In genomic region chr9:99113418-99114048, GRCh38 we compare ENCODE assay signal across 1 cellular context.
TF ChIP-seq lines count a peak whose summit lies in the region.

No MANE protein-coding gene starts in this region.

TF ChIP-seq in GM12878, 131 proteins besides CTCF, POLR2A, EP300 and RAD21:
- TF ChIP-seq BMI1 (IDR thresholded peaks at IDR 0.05; ENCODE audit: borderline replicate concordance), result no peak
- no peak for TF ChIP-seq BCL11A (IDR thresholded peaks at IDR 0.05; ENCODE audit: low read depth, low read length)
- TF ChIP-seq, protein P1, sequence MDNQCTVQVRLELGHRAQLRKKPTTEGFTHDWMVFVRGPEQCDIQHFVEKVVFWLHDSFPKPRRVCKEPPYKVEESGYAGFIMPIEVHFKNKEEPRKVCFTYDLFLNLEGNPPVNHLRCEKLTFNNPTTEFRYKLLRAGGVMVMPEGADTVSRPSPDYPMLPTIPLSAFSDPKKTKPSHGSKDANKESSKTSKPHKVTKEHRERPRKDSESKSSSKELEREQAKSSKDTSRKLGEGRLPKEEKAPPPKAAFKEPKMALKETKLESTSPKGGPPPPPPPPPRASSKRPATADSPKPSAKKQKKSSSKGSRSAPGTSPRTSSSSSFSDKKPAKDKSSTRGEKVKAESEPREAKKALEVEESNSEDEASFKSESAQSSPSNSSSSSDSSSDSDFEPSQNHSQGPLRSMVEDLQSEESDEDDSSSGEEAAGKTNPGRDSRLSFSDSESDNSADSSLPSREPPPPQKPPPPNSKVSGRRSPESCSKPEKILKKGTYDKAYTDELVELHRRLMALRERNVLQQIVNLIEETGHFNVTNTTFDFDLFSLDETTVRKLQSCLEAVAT (IDR thresholded peaks at IDR 0.05), result no peak
- no peak for TF ChIP-seq SP1 (IDR thresholded peaks at IDR 0.05; ENCODE audit: low read depth, low read length)
- TF ChIP-seq, protein P2, sequence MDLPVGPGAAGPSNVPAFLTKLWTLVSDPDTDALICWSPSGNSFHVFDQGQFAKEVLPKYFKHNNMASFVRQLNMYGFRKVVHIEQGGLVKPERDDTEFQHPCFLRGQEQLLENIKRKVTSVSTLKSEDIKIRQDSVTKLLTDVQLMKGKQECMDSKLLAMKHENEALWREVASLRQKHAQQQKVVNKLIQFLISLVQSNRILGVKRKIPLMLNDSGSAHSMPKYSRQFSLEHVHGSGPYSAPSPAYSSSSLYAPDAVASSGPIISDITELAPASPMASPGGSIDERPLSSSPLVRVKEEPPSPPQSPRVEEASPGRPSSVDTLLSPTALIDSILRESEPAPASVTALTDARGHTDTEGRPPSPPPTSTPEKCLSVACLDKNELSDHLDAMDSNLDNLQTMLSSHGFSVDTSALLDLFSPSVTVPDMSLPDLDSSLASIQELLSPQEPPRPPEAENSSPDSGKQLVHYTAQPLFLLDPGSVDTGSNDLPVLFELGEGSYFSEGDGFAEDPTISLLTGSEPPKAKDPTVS (IDR thresholded peaks at IDR 0.05; ENCODE audit: low read depth, low read length), result no peak
- TF ChIP-seq, protein P3, sequence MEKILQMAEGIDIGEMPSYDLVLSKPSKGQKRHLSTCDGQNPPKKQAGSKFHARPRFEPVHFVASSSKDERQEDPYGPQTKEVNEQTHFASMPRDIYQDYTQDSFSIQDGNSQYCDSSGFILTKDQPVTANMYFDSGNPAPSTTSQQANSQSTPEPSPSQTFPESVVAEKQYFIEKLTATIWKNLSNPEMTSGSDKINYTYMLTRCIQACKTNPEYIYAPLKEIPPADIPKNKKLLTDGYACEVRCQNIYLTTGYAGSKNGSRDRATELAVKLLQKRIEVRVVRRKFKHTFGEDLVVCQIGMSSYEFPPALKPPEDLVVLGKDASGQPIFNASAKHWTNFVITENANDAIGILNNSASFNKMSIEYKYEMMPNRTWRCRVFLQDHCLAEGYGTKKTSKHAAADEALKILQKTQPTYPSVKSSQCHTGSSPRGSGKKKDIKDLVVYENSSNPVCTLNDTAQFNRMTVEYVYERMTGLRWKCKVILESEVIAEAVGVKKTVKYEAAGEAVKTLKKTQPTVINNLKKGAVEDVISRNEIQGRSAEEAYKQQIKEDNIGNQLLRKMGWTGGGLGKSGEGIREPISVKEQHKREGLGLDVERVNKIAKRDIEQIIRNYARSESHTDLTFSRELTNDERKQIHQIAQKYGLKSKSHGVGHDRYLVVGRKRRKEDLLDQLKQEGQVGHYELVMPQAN (conservative IDR thresholded peaks at IDR 0.05), result no peak
- no peak for TF ChIP-seq FOXK2 (IDR thresholded peaks at IDR 0.05)
- TF ChIP-seq PAX8 (IDR thresholded peaks at IDR 0.05), result no peak
- no peak for TF ChIP-seq MEF2B (IDR thresholded peaks at IDR 0.05; ENCODE audit: partially characterized antibody, poor library complexity, severe bottlenecking)
- no peak for TF ChIP-seq POU2F2 (IDR thresholded peaks at IDR 0.05; ENCODE audit: borderline replicate concordance, low read depth, low read length)
- TF ChIP-seq TCF12 (IDR thresholded peaks at IDR 0.05; ENCODE audit: low read depth, low read length), result no peak
- TF ChIP-seq BCL3 (IDR thresholded peaks at IDR 0.05; ENCODE audit: borderline replicate concordance, insufficient read depth, low read depth, low read length, poor library complexity, severe bottlenecking), result no peak
- no peak for TF ChIP-seq SREBF1 (IDR thresholded peaks at IDR 0.05; ENCODE audit: low read length)
- no peak for TF ChIP-seq SMAD5 (IDR thresholded peaks at IDR 0.05; ENCODE audit: low read depth)
- TF ChIP-seq, protein P4, sequence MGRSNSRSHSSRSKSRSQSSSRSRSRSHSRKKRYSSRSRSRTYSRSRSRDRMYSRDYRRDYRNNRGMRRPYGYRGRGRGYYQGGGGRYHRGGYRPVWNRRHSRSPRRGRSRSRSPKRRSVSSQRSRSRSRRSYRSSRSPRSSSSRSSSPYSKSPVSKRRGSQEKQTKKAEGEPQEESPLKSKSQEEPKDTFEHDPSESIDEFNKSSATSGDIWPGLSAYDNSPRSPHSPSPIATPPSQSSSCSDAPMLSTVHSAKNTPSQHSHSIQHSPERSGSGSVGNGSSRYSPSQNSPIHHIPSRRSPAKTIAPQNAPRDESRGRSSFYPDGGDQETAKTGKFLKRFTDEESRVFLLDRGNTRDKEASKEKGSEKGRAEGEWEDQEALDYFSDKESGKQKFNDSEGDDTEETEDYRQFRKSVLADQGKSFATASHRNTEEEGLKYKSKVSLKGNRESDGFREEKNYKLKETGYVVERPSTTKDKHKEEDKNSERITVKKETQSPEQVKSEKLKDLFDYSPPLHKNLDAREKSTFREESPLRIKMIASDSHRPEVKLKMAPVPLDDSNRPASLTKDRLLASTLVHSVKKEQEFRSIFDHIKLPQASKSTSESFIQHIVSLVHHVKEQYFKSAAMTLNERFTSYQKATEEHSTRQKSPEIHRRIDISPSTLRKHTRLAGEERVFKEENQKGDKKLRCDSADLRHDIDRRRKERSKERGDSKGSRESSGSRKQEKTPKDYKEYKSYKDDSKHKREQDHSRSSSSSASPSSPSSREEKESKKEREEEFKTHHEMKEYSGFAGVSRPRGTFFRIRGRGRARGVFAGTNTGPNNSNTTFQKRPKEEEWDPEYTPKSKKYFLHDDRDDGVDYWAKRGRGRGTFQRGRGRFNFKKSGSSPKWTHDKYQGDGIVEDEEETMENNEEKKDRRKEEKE (IDR thresholded peaks at IDR 0.05), result no peak
- TF ChIP-seq CUX1 (IDR thresholded peaks at IDR 0.05; ENCODE audit: insufficient replicate concordance, low read depth, low read length), result no peak
- TF ChIP-seq JUND (IDR thresholded peaks at IDR 0.05; ENCODE audit: low read depth, low read length), result no peak
- TF ChIP-seq CHD2 (IDR thresholded peaks at IDR 0.05; ENCODE audit: borderline replicate concordance, low read depth, low read length), result no peak
- no peak for TF ChIP-seq MTA2 (IDR thresholded peaks at IDR 0.05; ENCODE audit: low read depth)
- no peak for TF ChIP-seq STAT3 (IDR thresholded peaks at IDR 0.05; ENCODE audit: low read depth, low read length)
